ENCODE assay signal across 8 cellular contexts in the genomic region with DNA sequence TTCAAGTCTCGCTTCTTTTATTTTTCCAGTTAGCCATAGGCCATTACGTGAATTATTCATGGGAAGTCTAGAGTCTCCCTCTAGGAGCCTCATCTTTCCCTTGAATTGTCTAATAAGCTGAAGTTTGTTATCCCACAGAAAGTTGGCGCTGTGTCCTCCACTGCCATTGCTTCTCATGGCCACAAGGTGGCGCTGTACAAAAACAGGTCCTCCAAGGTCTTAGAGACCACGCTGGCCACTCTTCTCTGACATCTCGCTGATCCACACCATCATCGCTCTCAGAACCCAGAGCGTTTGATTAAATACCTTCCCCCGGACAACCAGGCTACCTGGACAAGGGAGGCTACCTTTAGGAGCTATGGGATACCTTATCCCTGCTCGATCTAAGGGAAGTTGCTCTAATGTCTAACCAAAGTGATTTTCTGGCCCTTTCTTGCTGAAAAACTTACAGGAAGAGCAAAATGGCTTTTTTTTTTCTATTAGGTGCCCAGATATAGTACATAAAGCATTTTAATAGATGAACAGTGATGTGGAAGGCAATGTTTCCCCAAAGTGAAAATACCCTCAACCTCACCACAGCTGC.
DNase-seq lines count a peak whose midpoint lies in the region; ATAC-seq lines count a peak whose summit lies in the region.

No MANE protein-coding gene starts in this region.

- DNase-seq in DMS 273 (lab: John Stamatoyannopoulos, UW; ENCODE audit: unreplicated experiment), result peak; percentile 75
- no peak for DNase-seq in DMS 273 treated with DMSO at 0.1 percent for 48 hours (lab: John Stamatoyannopoulos, UW)
- DNase-seq in NCI-H524 (lab: John Stamatoyannopoulos, UW), result peak; percentile 66 to 88
- DNase-seq in activated T-cell treated with anti-CD3 and anti-CD28 coated beads, Interleukin-2, amount 50 U/mL, for 48 hours, result peak; percentile 58 to 63
- peak; percentile 5 to 79 (median 44) for DNase-seq in head of caudate nucleus
- DNase-seq in putamen (ENCODE audit: low spot score), result peak; percentile 18

- intact Hi-C loops in head of caudate nucleus (cut with DNase I), result no loop called here

- ATAC-seq in HG03060 (IDR thresholded peaks at IDR 0.05; ENCODE audit: low read depth, unreplicated experiment) (peak; percentile 52), HG02885 (IDR thresholded peaks at IDR 0.05; ENCODE audit: poor library complexity, unreplicated experiment) (no peak)
